ENCODE assay signal across 8 cellular contexts in the genomic region with DNA sequence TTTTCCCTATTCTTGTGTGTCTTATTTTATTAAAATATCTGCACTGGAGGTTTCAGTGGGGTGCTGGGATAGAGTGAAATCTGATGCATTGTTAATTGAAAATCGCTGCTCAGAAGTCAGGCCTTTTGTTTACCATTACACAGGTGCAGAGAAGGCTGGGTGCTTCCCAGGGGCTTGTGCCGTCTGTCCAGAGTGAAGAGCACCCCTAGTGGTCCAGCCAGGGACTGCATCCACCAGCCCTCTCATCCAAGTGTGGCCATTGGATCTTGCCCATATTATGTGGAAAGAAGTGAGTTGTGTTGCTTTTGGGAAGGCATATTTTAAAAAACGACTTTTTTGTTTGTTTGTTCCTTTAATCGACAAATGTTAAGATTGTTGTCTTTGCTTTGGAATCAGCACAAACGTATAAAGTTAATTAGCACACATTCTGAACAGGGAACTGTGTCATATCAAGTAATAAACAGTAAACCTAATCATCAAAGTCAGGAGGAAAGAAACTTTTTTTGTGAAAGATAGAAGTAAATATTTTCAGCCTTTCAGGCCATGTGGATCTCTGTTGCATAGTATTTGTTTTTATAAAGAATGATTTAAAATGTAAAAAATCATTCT.
A peak's percentile ranks its signal among the peaks of the same experiment; 100 is the strongest.
DNase-seq lines count a peak whose midpoint lies in the region; ATAC-seq and TF ChIP-seq lines count a peak whose summit lies in the region.

No MANE protein-coding gene starts in this region.

- H3K36me3 ChIP-seq in heart right ventricle (no peaks in the 10 kb centered on the region), GM23248 (ENCODE audit: low read depth) (no peaks in the 10 kb centered on the region), KMS-11 (ENCODE audit: insufficient read depth) (no peaks in the 10 kb centered on the region)

- no peaks in the 10 kb centered on the region for H3K27me3 ChIP-seq in heart right ventricle
- no peaks in the 10 kb centered on the region for H3K27me3 ChIP-seq in GM23248 (replicated peaks; ENCODE audit: insufficient read depth)
- H3K27me3 ChIP-seq in KMS-11 (ENCODE audit: insufficient read depth, low read depth) = no peaks in the 10 kb centered on the region

- H3K4me3 ChIP-seq in heart right ventricle = no peak overlapping the region
- H3K4me3 ChIP-seq in GM23248 = no peak overlapping the region
- H3K4me3 ChIP-seq in KMS-11 (IDR thresholded peaks at IDR 0.05; ENCODE audit: insufficient read depth, low read depth, low read length) = no peak overlapping the region

- 34 to 36% methylated on average over 5 of the region's 5 CpGs for WGBS in heart right ventricle, 2 donors
- 4 to 7% methylated on average over 5 of the region's 5 CpGs for WGBS in GM23248 (ENCODE audit: low coverage in 1 of 2, low lambda C conversion rate in 2 of 2, missing lambda C conversion rate in 2 of 2), 2 experiments

- H3K9ac ChIP-seq in GM23248 (no peak overlapping the region), KMS-11 (no peak overlapping the region)

- TF ChIP-seq CTCF in heart right ventricle (IDR thresholded peaks at IDR 0.05) (peak; percentile 20 to 74 (median 59)), KMS-11 (conservative IDR thresholded peaks at IDR 0.05; ENCODE audit: low read depth, low read length) (peak; percentile 98)

- in situ Hi-C loops in GM23248 (cut with MboI) = no loop called here

- DNase-seq in heart right ventricle (peak in 1 of 2 donors; percentile 29), cardiac septum (ENCODE audit: low spot score) (no peak), GM23248 (peak; percentile 29), UCSD-AML1 (lab: John Stamatoyannopoulos, UW; ENCODE audit: unreplicated experiment) (peak; percentile 29), germinal center (ENCODE audit: low spot score) (peak; percentile 63), H4 (ENCODE audit: low spot score) (no peak)
- DNase-seq in stimulated activated CD4-positive, alpha-beta T cell treated with anti-CD3 and anti-CD28 coated beads, Interleukin-1b, Interleukin-23, amount 100 ng/mL, for 48 hours = peak; percentile 18

- H2AFZ ChIP-seq in GM23248 (no peak overlapping the region), KMS-11 (ENCODE audit: low read depth) (peak overlapping the region; percentile 18; the same call in 1 of the 2 replicates)

- H3K4me1 ChIP-seq in heart right ventricle (no peaks in the 10 kb centered on the region), GM23248 (ENCODE audit: insufficient read depth) (no peaks in the 10 kb centered on the region), KMS-11 (ENCODE audit: low read depth, poor library complexity, severe bottlenecking) (no peaks in the 10 kb centered on the region)

- intact Hi-C loops in heart right ventricle (cut with DNase I) (no loop called here), cardiac septum (cut with DNase I) (no loop called here)

- H3K27ac ChIP-seq in heart right ventricle (no peak overlapping the region), GM23248 (no peak overlapping the region), KMS-11 (no peak overlapping the region)

- H3K79me2 ChIP-seq in GM23248 (ENCODE audit: insufficient read depth) (no peaks in the 10 kb centered on the region), KMS-11 (ENCODE audit: insufficient read depth, low read depth) (no peaks in the 10 kb centered on the region)

- H4K20me1 ChIP-seq in GM23248 (ENCODE audit: insufficient read depth) (no peaks in the 10 kb centered on the region), KMS-11 (ENCODE audit: insufficient read depth) (no peaks in the 10 kb centered on the region)

- ATAC-seq in heart right ventricle = no peak

- no peaks in the 10 kb centered on the region for H3K9me2 ChIP-seq in GM23248 (ENCODE audit: insufficient read depth)

- H3K4me2 ChIP-seq in GM23248 (ENCODE audit: unreplicated experiment) (no peak overlapping the region), KMS-11 (no peak overlapping the region; the same call in 1 of the 2 replicates)

- no peaks in the 10 kb centered on the region for H3K9me3 ChIP-seq in heart right ventricle
- no peaks in the 10 kb centered on the region for H3K9me3 ChIP-seq in GM23248 (ENCODE audit: low read depth)

- no peaks in the 10 kb centered on the region for H3F3A ChIP-seq in GM23248 (ENCODE audit: insufficient read depth)

Comparison
In these comparisons a context has a peak if more than half of its experiments do, and no peak if none do; other contexts are left out.
1. DNase-seq: peak in GM23248 (single experiment), UCSD-AML1 (single experiment), germinal center (single experiment) and stimulated activated CD4-positive, alpha-beta T cell treated with anti-CD3 and anti-CD28 coated beads, Interleukin-1b, Interleukin-23, amount 100 ng/mL, for 48 hours (single experiment); none in cardiac septum (single experiment) and H4 (single experiment).